ENCODE assay signal across 8 cellular contexts in the genomic region with DNA sequence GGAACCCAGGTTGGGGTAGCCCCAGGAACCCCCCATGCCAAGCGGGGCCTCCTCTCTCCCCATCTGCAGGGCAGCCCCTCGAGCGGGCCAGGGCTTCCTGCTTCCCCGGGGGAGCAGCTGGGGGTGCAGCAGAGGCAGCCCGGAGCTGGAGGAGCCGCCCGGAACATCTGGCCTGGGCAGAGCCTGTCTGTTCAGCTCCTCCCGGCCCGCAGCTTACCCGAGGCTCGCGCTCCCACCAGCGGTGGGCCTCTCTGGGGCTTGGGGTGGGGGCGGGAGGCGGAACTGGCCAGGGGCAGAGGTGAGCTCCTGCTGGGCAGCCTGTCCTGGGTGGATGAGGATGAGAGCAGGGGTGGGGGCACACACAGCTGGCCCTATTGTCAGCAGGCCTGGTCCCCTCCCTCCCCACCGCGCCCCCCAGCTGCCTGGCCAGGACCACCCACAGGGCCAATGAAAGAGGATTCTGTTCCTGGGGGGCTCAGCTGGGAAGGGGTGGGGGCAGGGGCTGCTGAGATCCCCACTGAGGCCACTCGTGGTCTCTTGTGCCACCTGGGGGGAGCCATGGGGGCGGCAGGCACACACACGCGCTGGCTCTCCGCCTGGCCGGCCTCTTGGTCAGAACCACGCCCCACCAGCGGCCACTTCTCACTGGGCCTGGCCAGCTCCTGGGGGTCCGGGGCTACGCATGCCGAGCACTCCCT. TPM values are rescaled to one million over a fixed set of nuclear protein-coding genes. Genes with fewer than 3 reads are reported as not detected.
DNase-seq lines count a peak whose midpoint lies in the region; ATAC-seq and TF ChIP-seq lines count a peak whose summit lies in the region.

No MANE protein-coding gene starts in this region.

- peak; percentile 22 for ATAC-seq in omental fat pad (ENCODE audit: low FRiP score)

- H3K36me3 ChIP-seq in HAP-1 (replicated peaks) = no peaks in the 10 kb centered on the region

- no peaks in the 10 kb centered on the region for H3K9me3 ChIP-seq in HAP-1

- DNase-seq in Daoy (ENCODE audit: low read depth) (peak; percentile 68), NCI-H226 (peak; percentile 41), dermis blood vessel endothelial cell (peak; percentile 42), omental fat pad (ENCODE audit: low spot score) (no peak), NCI-H2107 treated with DMSO at 0.1 percent for 48 hours (lab: John Stamatoyannopoulos, UW; ENCODE audit: unreplicated experiment) (no peak), LoVo (ENCODE audit: low spot score) (no peak), HAP-1 (ENCODE audit: low spot score in 2 of 2) (no peak), occipital lobe (lab: John Stamatoyannopoulos, UW) (no peak)

- H3K4me3 ChIP-seq in HAP-1 = no peak overlapping the region

- no peaks in the 10 kb centered on the region for H3K4me1 ChIP-seq in HAP-1

- H3K27me3 ChIP-seq in HAP-1 (ENCODE audit: low read depth) = no peaks in the 10 kb centered on the region

- no peak for TF ChIP-seq CTCF in omental fat pad (IDR thresholded peaks at IDR 0.05)

- in situ Hi-C loops in HAP-1 (cut with MboI; ENCODE audit: low sequenced_read_pairs) = no loop called here

RNA-seq across cellular contexts. Expression of a gene that starts 34.7 kb away (rescaled TPM):
- 6.8 and 11.0 TPM in 2 replicates for total RNA-seq in Daoy (2014; rRNA removed; shearing (Covaris generic))
- total RNA-seq in dermis blood vessel endothelial cell (4.8 and 19.3 TPM in 2 replicates), omental fat pad (10 to 100 TPM in 1 of 4 donors, 1 to 10 TPM in 3; 4.8 to 20.8 (median 7.1) TPM), occipital lobe (7.6 TPM)

Comparison
In these comparisons a context has a peak if more than half of its experiments do, and no peak if none do; other contexts are left out.
1. DNase-seq: peak in Daoy (single experiment), NCI-H226 (single experiment) and dermis blood vessel endothelial cell (single experiment); none in omental fat pad (single experiment), NCI-H2107 treated with DMSO at 0.1 percent for 48 hours (single experiment), LoVo (single experiment), HAP-1 (0 of 2) and occipital lobe (single experiment).